ENCODE assay signal across 25 cellular contexts in the genomic region with DNA sequence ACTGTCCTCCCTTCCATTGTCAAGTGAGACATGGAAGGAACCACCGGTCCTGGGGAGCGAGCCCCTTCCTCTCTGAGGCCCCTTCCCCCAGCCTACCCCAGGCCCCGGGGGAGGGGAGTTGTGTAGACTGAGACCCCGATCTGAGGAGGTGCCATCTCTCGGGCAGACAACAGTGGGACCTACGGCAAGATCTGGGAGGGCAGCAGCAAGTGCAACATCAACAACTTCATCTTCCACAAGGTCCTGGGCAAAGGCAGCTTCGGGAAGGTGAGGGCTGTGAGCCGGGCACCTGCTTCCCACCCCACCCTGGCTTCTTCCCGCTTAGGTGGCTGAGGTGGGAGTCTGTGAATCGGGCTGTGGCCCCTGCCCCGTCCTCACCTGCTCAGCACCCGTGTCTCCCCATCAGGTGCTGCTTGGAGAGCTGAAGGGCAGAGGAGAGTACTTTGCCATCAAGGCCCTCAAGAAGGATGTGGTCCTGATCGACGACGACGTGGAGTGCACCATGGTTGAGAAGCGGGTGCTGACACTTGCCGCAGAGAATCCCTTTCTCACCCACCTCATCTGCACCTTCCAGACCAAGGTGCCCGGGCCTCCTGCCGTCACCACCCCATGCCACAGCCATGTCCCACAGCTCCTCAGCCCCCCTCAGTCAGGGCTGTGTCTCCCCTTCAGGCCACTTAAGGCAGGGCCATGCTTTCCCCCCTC.
"Had no signal": no experiment of that assay in that cellular context is flagged by ENCODE, and none has a peak within 500 bp of the region (broad histone marks: within the 10 kb centered on the region; RNA-seq: fewer than 3 reads in every experiment).

No MANE protein-coding gene starts in this region.

- H3K36me3 ChIP-seq: ovary had no signal

- H3K27me3 Mint-ChIP-seq: activated CD4-positive, alpha-beta T cell treated with anti-CD3 and anti-CD28 coated beads for 36 hours; activated CD8-positive, alpha-beta memory T cell treated with anti-CD3 and anti-CD28 coated beads, Interleukin-2, amount 10 ng/mL, durations not matched to agents 7 days and 5 days; activated naive CD4-positive, alpha-beta T cell treated with anti-CD3 and anti-CD28 coated beads, Interleukin-2, amount 50 U/mL, for 24 hours; activated naive CD8-positive, alpha-beta T cell treated with anti-CD3 and anti-CD28 coated beads, Interleukin-2, amount 50 U/mL, for 24 hours; central memory CD8-positive, alpha-beta T cell; progenitor cell of endocrine pancreas had no signal

- H3K27ac Mint-ChIP-seq: activated CD4-positive, alpha-beta T cell treated with anti-CD3 and anti-CD28 coated beads for 36 hours; activated CD8-positive, alpha-beta memory T cell treated with anti-CD3 and anti-CD28 coated beads, Interleukin-2, amount 10 ng/mL, durations not matched to agents 7 days and 5 days; activated CD8-positive, alpha-beta T cell treated with anti-CD3 and anti-CD28 coated beads, Interleukin-2, amount 10 ng/mL, durations not matched to agents 7 days and 5 days; activated naive CD4-positive, alpha-beta T cell treated with anti-CD3 and anti-CD28 coated beads, Interleukin-2, amount 50 U/mL, for 24 hours; activated naive CD8-positive, alpha-beta T cell treated with anti-CD3 and anti-CD28 coated beads, Interleukin-2, amount 50 U/mL, for 24 hours; activated T-helper 2 cell treated with anti-CD3 and anti-CD28 coated beads, Interferon-gamma antibody, Interleukin-2, Interleukin-4, amounts not matched to agents 10 μg/mL and 5 μg/mL and 100 μg/mL, durations not matched to agents 14 hours and 24 hours and 36 hours; nephron; progenitor cell of endocrine pancreas; stimulated activated effector memory CD8-positive, alpha-beta T cell treated with anti-CD3 and anti-CD28 coated beads, Interleukin-12 subunit alpha, Interleukin-12 subunit beta, amount 100 ng/mL, for 72 hours had no signal

- H3K4me1 ChIP-seq: lower lobe of right lung, testis, transverse colon had no signal

- H3K27me3 ChIP-seq: neutrophil, ovary, testis, transverse colon had no signal

- DNase-seq: activated CD4-positive, alpha-beta T cell treated with anti-CD3 and anti-CD28 coated beads for 36 hours; activated CD4-positive, CD25-positive, alpha-beta regulatory T cell; activated CD8-positive, alpha-beta memory T cell treated with anti-CD3 and anti-CD28 coated beads, Interleukin-2, amount 10 ng/mL, durations not matched to agents 7 days and 5 days; activated CD8-positive, alpha-beta T cell treated with anti-CD3 and anti-CD28 coated beads, Interleukin-2, amount 10 ng/mL, durations not matched to agents 7 days and 5 days; activated naive CD8-positive, alpha-beta T cell treated with anti-CD3 and anti-CD28 coated beads, Interleukin-2, amount 50 U/mL, for 24 hours; activated T-cell treated with anti-CD3 and anti-CD28 coated beads, Interleukin-2, amount 50 U/mL, for 48 hours; amygdala; head of caudate nucleus; hippocampal formation; left colon; lower lobe of right lung; mesendoderm; ovary; stimulated activated CD4-positive, alpha-beta T cell treated with anti-CD3 and anti-CD28 coated beads, Interleukin-4, amount 100 ng/mL, for 24 hours; testis; transverse colon had no signal

- H3K9me3 Mint-ChIP-seq: activated naive CD4-positive, alpha-beta T cell treated with anti-CD3 and anti-CD28 coated beads, Interleukin-2, amount 50 U/mL, for 24 hours; activated naive CD8-positive, alpha-beta T cell treated with anti-CD3 and anti-CD28 coated beads, Interleukin-2, amount 50 U/mL, for 24 hours; activated T-helper 2 cell treated with anti-CD3 and anti-CD28 coated beads, Interferon-gamma antibody, Interleukin-2, Interleukin-4, amounts not matched to agents 10 μg/mL and 5 μg/mL and 100 μg/mL, durations not matched to agents 14 hours and 24 hours and 36 hours; central memory CD8-positive, alpha-beta T cell; nephron; stimulated activated effector memory CD8-positive, alpha-beta T cell treated with anti-CD3 and anti-CD28 coated beads, Interleukin-12 subunit alpha, Interleukin-12 subunit beta, amount 100 ng/mL, for 72 hours had no signal

- H3K4me3 ChIP-seq: lower lobe of right lung, ovary, skin epidermis, testis, transverse colon had no signal

- H3K4me1 Mint-ChIP-seq: activated CD4-positive, alpha-beta T cell treated with anti-CD3 and anti-CD28 coated beads for 36 hours; activated naive CD4-positive, alpha-beta T cell treated with anti-CD3 and anti-CD28 coated beads, Interleukin-2, amount 50 U/mL, for 24 hours; activated naive CD8-positive, alpha-beta T cell treated with anti-CD3 and anti-CD28 coated beads, Interleukin-2, amount 50 U/mL, for 24 hours; central memory CD8-positive, alpha-beta T cell; nephron; stimulated activated effector memory CD8-positive, alpha-beta T cell treated with anti-CD3 and anti-CD28 coated beads, Interleukin-12 subunit alpha, Interleukin-12 subunit beta, amount 100 ng/mL, for 72 hours had no signal

- H3K4me3 Mint-ChIP-seq: activated CD4-positive, alpha-beta T cell treated with anti-CD3 and anti-CD28 coated beads for 36 hours; activated CD8-positive, alpha-beta memory T cell treated with anti-CD3 and anti-CD28 coated beads, Interleukin-2, amount 10 ng/mL, durations not matched to agents 7 days and 5 days; activated CD8-positive, alpha-beta T cell treated with anti-CD3 and anti-CD28 coated beads, Interleukin-2, amount 10 ng/mL, durations not matched to agents 7 days and 5 days; activated naive CD4-positive, alpha-beta T cell treated with anti-CD3 and anti-CD28 coated beads, Interleukin-2, amount 50 U/mL, for 24 hours; activated naive CD8-positive, alpha-beta T cell treated with anti-CD3 and anti-CD28 coated beads, Interleukin-2, amount 50 U/mL, for 24 hours; central memory CD8-positive, alpha-beta T cell; nephron; stimulated activated effector memory CD8-positive, alpha-beta T cell treated with anti-CD3 and anti-CD28 coated beads, Interleukin-12 subunit alpha, Interleukin-12 subunit beta, amount 100 ng/mL, for 72 hours had no signal

- H3K27ac ChIP-seq: lower lobe of right lung, ovary, skin epidermis, testis, transverse colon had no signal

- H3K9me3 ChIP-seq: lower lobe of right lung, neutrophil, ovary, testis, transverse colon had no signal

- ATAC-seq: activated CD4-positive, alpha-beta T cell treated with anti-CD3 and anti-CD28 coated beads for 36 hours; activated CD8-positive, alpha-beta memory T cell treated with anti-CD3 and anti-CD28 coated beads, Interleukin-2, amount 10 ng/mL, durations not matched to agents 7 days and 5 days; activated CD8-positive, alpha-beta T cell treated with anti-CD3 and anti-CD28 coated beads, Interleukin-2, amount 10 ng/mL, durations not matched to agents 7 days and 5 days; activated naive CD8-positive, alpha-beta T cell treated with anti-CD3 and anti-CD28 coated beads, Interleukin-2, amount 50 U/mL, for 24 hours; left colon; lower lobe of right lung; sciatic nerve; stimulated activated effector memory CD8-positive, alpha-beta T cell treated with anti-CD3 and anti-CD28 coated beads, Interleukin-12 subunit alpha, Interleukin-12 subunit beta, amount 100 ng/mL, for 72 hours had no signal
